Comparison of ENCODE assay signal across 9 cellular contexts in genomic region chr17:27315322-27315721, GRCh38. TPM values are rescaled to one million over a fixed set of nuclear protein-coding genes. Genes with fewer than 3 reads are reported as not detected.
DNase-seq lines count a peak whose midpoint lies in the region; ATAC-seq and TF ChIP-seq lines count a peak whose summit lies in the region.
"Had no signal": no experiment of that assay in that cellular context is flagged by ENCODE, and none has a peak within 500 bp of the region (broad histone marks: within the 10 kb centered on the region; RNA-seq: fewer than 3 reads in every experiment).

No MANE protein-coding gene starts in this region.

- H3K4me3 ChIP-seq in left lung (no peak overlapping the region), tibial nerve (no peak overlapping the region), H7 (ENCODE audit: insufficient read depth, low read depth, low read length) (no peak overlapping the region)

- no peak overlapping the region for H3K4me3 Mint-ChIP-seq in MCF 10A (ENCODE audit: unreplicated experiment)
- H3K4me3 Mint-ChIP-seq: activated naive CD8-positive, alpha-beta T cell had no signal

- peaks cover 17% of the 10 kb centered on the region for H3K4me1 Mint-ChIP-seq in MCF 10A (ENCODE audit: insufficient read depth, unreplicated experiment)

- TF ChIP-seq POLR2A in tibial nerve (IDR thresholded peaks at IDR 0.05) = no peak

- H3K36me3 Mint-ChIP-seq in MCF 10A (ENCODE audit: insufficient read depth, unreplicated experiment) = peaks cover 90% of the 10 kb centered on the region

- TF ChIP-seq EP300 in tibial nerve (IDR thresholded peaks at IDR 0.05) = peak in 1 of 2 donors; percentile 47

- ATAC-seq in left lung = peak; percentile 66
- no peak for ATAC-seq in HG03108 (IDR thresholded peaks at IDR 0.05; ENCODE audit: unreplicated experiment)
- no peak for ATAC-seq in HG03196 (IDR thresholded peaks at IDR 0.05; ENCODE audit: unreplicated experiment)
- ATAC-seq in GM21515 (IDR thresholded peaks at IDR 0.05; ENCODE audit: unreplicated experiment) = no peak

- H3K27ac ChIP-seq in left lung (peak overlapping the region; percentile 49 to 52), tibial nerve (peak overlapping the region; percentile 13 to 73 (median 62))

- no peak for TF ChIP-seq CTCF in MCF 10A (IDR thresholded peaks at IDR 0.05; ENCODE audit: unreplicated experiment)
- no peak for TF ChIP-seq CTCF in left lung (IDR thresholded peaks at IDR 0.05)
- TF ChIP-seq CTCF in tibial nerve (IDR thresholded peaks at IDR 0.05) = no peak

- WGBS in tibial nerve, 2 donors = 30 to 43% methylated on average over 6 of the region's 6 CpGs

- POLR2A ChIA-PET in MCF 10A (lab: Yijun Ruan, JAX) = interaction anchor here (0.7 to 6.0 kb wide), 6 partner anchors 9 to 70 kb away, joined by 3 to 53 read pairs (median 4); partner anchors contain the start of gene WSB1

- H3K9me3 Mint-ChIP-seq in MCF 10A (ENCODE audit: unreplicated experiment) = no peaks in the 10 kb centered on the region

- H3K27me3 Mint-ChIP-seq in MCF 10A (ENCODE audit: insufficient read depth, unreplicated experiment) = no peaks in the 10 kb centered on the region
- H3K27me3 Mint-ChIP-seq: activated naive CD8-positive, alpha-beta T cell had no signal

- intact Hi-C loops in MCF 10A (cut with micrococcal nuclease) (no loop called here), left lung (cut with DNase I) (no loop called here)

- H3K36me3 ChIP-seq in left lung (peaks cover 0 to 100% of the 10 kb centered on the region in 2 donors), tibial nerve (peaks cover 0 to 86% (median 55%) of the 10 kb centered on the region in 3 donors), H7 (replicated peaks; ENCODE audit: control insufficient read depth, insufficient read depth, low read length) (peaks cover 32% of the 10 kb centered on the region)

- H3K27ac Mint-ChIP-seq in MCF 10A (ENCODE audit: low read depth, unreplicated experiment) = peak overlapping the region; percentile 54

- BruUV-seq in MCF 10A (replicated peaks; lab: Mats Ljungman, UMichigan) = no TSS peak

- CTCF ChIA-PET in MCF 10A (lab: Yijun Ruan, JAX) = interaction anchor here (0.6 to 5.4 kb wide), 5 partner anchors 12 to 78 kb away, joined by 3 to 33 read pairs (median 5); partner anchors contain the start of gene WSB1

- H3K27me3 ChIP-seq in left lung (no peaks in the 10 kb centered on the region), tibial nerve (no peaks in the 10 kb centered on the region), H7 (ENCODE audit: control insufficient read depth, insufficient read depth, low read length) (no peaks in the 10 kb centered on the region)

- H3K9me3 ChIP-seq in left lung (no peaks in the 10 kb centered on the region), tibial nerve (no peaks in the 10 kb centered on the region)

- DNase-seq in NCI-H1105 treated with DMSO at 0.1 percent for 48 hours (lab: John Stamatoyannopoulos, UW) (peak; percentile 69), MCF 10A (ENCODE audit: unreplicated experiment) (peak; percentile 28), left lung (peak in 1 of 2 donors; percentile 74), tibial nerve (ENCODE audit: low spot score in 2 of 2) (peak; percentile 75 to 76), H7 (no peak)

- peaks cover 8 to 32% of the 10 kb centered on the region in 2 donors for H3K4me1 ChIP-seq in left lung
- H3K4me1 ChIP-seq in tibial nerve = peaks cover 0 to 26% (median 9%) of the 10 kb centered on the region in 4 donors

RNA-seq across cellular contexts. Expression of gene WSB1, which starts 21.4 kb away (rescaled TPM):
- 93.1 and 145 TPM in 2 replicates for total RNA-seq in MCF 10A (2022)
- total RNA-seq in left lung = 100 to 1,000 TPM; 264 to 294 TPM
- 100 to 1,000 TPM; 201 to 225 (median 213) TPM for total RNA-seq in tibial nerve
- 66.7 and 92.2 TPM in 2 replicates for total RNA-seq in H7 (2014; rRNA removed; shearing (Covaris generic))
